In the genomic region with DNA sequence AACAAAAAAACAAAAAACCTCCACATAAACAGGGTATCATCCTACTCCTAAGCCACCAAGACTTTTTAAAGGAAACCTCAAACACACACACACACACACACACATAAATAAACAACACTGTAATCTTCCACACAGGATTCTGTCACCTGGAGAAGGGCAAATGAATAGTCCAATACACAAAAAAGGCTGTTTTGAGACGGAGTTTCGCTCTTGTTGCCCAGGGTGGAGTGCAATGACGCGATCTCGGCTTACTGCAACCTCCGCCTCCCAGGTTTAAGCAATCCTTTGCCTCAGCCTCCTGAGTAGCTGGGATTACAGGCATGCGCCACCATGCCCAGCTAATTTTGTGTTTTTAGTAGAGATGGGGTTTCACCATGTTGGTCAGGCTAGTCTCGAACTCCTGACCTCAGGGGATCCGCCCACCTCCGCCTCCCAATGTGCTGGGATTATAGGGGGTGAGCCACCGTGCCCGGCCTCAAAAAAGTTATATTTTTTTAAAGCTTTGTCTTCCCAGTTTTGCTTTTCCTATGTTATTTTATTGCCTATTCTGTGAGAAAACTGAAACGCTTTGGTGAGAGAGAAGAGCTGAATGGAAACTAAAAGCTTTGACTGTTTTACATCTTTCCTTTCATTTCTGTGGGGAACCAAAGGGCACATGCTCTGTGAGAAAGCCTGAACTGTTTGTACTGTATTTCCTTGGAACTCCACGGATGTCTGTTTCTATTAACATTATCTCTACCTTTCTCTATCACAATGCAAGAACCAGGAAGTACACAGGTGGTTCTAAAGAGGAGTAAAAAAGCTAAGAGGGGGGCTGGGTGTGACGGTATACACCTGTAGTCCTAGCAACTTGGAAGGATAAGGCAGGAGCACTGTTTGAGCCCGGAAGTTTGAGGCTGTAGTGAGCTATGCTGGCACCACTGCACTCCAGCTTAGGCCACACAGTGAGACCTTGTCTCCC, we compare ENCODE assay signal across 9 cellular contexts. TPM values are rescaled to one million over a fixed set of nuclear protein-coding genes. Genes with fewer than 3 reads are reported as not detected.
A peak's percentile ranks its signal among the peaks of the same experiment; 100 is the strongest.
DNase-seq lines count a peak whose midpoint lies in the region; ATAC-seq, FAIRE-seq and TF ChIP-seq lines count a peak whose summit lies in the region.
"Had no signal": no experiment of that assay in that cellular context is flagged by ENCODE, and none has a peak within 500 bp of the region (broad histone marks: within the 10 kb centered on the region; RNA-seq: fewer than 3 reads in every experiment).

No MANE protein-coding gene starts in this region.

- DNase-seq in astrocyte (ENCODE audit: low read depth) = no peak
- no peak for DNase-seq in NOMO-1 treated with DMSO at 0.1 percent for 48 hours (lab: John Stamatoyannopoulos, UW; ENCODE audit: unreplicated experiment)
- no peak for DNase-seq in NCI-H524 treated with DMSO at 0.1 percent for 48 hours (lab: John Stamatoyannopoulos, UW)
- DNase-seq in retina = no peak

- H3K4me2 ChIP-seq in astrocyte (ENCODE audit: low read length) = no peak overlapping the region

- no peak overlapping the region for H3K9ac ChIP-seq in astrocyte (ENCODE audit: low read length)

- H3K4me3 Mint-ChIP-seq in astrocyte (ENCODE audit: unreplicated experiment) = no peak overlapping the region

- peak overlapping the region; percentile 62 for H3K27ac Mint-ChIP-seq in astrocyte (ENCODE audit: unreplicated experiment)

- H3K27me3 Mint-ChIP-seq in astrocyte (ENCODE audit: low read depth, unreplicated experiment) = no peaks in the 10 kb centered on the region

- peak overlapping the region; percentile 3 for H3K27ac ChIP-seq in astrocyte (ENCODE audit: low read depth, low read length)
- H3K27ac ChIP-seq in neutrophil = peak overlapping the region; percentile 43

- H3K27me3 ChIP-seq in astrocyte (ENCODE audit: insufficient read depth, low read length) (no peaks in the 10 kb centered on the region), neutrophil (no peaks in the 10 kb centered on the region)

- no peaks in the 10 kb centered on the region for H3K9me3 Mint-ChIP-seq in astrocyte (ENCODE audit: unreplicated experiment)

- H3K4me3 ChIP-seq in astrocyte (ENCODE audit: insufficient read depth, low read depth, low read length) (no peak overlapping the region), neutrophil (ENCODE audit: low read depth in 1 of 2, low read length in 1 of 2) (no peak overlapping the region)

- no peak for FAIRE-seq in astrocyte (lab: Jason Lieb, UNC)

- H3K9me3 ChIP-seq in astrocyte (ENCODE audit: insufficient read depth, low read depth, low read length) (no peaks in the 10 kb centered on the region), neutrophil (no peaks in the 10 kb centered on the region)

- TF ChIP-seq CTCF in astrocyte (IDR thresholded peaks at IDR 0.05; ENCODE audit: insufficient read depth, low read depth, low read length) (no peak), neutrophil (IDR thresholded peaks at IDR 0.05) (no peak)

- H3K4me1 ChIP-seq in astrocyte (ENCODE audit: insufficient read depth, low read length) (peaks cover 13% of the 10 kb centered on the region), neutrophil (ENCODE audit: control insufficient read depth in 1 of 2, insufficient read depth in 1 of 2, low read depth in 1 of 2, low read length in 1 of 2) (peaks cover 56 to 66% of the 10 kb centered on the region in 2 experiments)

- H3K4me1 Mint-ChIP-seq in astrocyte (ENCODE audit: low read depth, unreplicated experiment) = peaks cover 61% of the 10 kb centered on the region

- no peak overlapping the region for H2AFZ ChIP-seq in astrocyte (ENCODE audit: low read depth, low read length)

- ATAC-seq in GM18502 (IDR thresholded peaks at IDR 0.05; ENCODE audit: poor library complexity, unreplicated experiment) = peak; percentile 37
- peak; percentile 40 for ATAC-seq in HG03066 (IDR thresholded peaks at IDR 0.05; ENCODE audit: low read depth, unreplicated experiment)
- ATAC-seq in GM19397 (IDR thresholded peaks at IDR 0.05; ENCODE audit: unreplicated experiment) = no peak

- H3K36me3 Mint-ChIP-seq in astrocyte (ENCODE audit: low read depth, unreplicated experiment) = no peaks in the 10 kb centered on the region

- H3K36me3 ChIP-seq in astrocyte (ENCODE audit: insufficient read depth, low read length) = no peaks in the 10 kb centered on the region
- no peaks in the 10 kb centered on the region for H3K36me3 ChIP-seq in neutrophil

- H3K79me2 ChIP-seq in astrocyte (ENCODE audit: insufficient read depth, low read length) = peaks cover 97% of the 10 kb centered on the region

- H4K20me1 ChIP-seq in astrocyte (ENCODE audit: insufficient read depth, low read length) = peaks cover 64% of the 10 kb centered on the region

RNA-seq across cellular contexts. Expression of a gene that starts 44.1 kb away (rescaled TPM):
- total RNA-seq in astrocyte = 92.8 and 101 TPM in 2 replicates

RNA-seq across cellular contexts. Expression of a gene that starts 56.5 kb away (rescaled TPM):
- total RNA-seq in astrocyte = 32.4 and 33.9 TPM in 2 replicates

RNA-seq across cellular contexts. Expression of a gene that starts 59.9 kb away (rescaled TPM):
- 0.86 and 0.96 TPM in 2 replicates for total RNA-seq in astrocyte
- total RNA-seq: M059J had no signal
